1 cellular context compared by ENCODE assay signal in genomic region chr7:121006731-121007315, GRCh38.
TF ChIP-seq lines count a peak whose summit lies in the region.

No MANE protein-coding gene starts in this region.

TF ChIP-seq in K562, 482 proteins besides CTCF, POLR2A, EP300 and RAD21 (continued from another document and continues in another):
- no peak for TF ChIP-seq ZNF407 (IDR thresholded peaks at IDR 0.05; ENCODE audit: low read depth)
- peak; percentile 58 to 73 for TF ChIP-seq TRIM24 (IDR thresholded peaks at IDR 0.05)
- TF ChIP-seq, protein P1, sequence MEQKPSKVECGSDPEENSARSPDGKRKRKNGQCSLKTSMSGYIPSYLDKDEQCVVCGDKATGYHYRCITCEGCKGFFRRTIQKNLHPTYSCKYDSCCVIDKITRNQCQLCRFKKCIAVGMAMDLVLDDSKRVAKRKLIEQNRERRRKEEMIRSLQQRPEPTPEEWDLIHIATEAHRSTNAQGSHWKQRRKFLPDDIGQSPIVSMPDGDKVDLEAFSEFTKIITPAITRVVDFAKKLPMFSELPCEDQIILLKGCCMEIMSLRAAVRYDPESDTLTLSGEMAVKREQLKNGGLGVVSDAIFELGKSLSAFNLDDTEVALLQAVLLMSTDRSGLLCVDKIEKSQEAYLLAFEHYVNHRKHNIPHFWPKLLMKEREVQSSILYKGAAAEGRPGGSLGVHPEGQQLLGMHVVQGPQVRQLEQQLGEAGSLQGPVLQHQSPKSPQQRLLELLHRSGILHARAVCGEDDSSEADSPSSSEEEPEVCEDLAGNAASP (IDR thresholded peaks at IDR 0.05), result no peak
- no peak for TF ChIP-seq MEF2D (tag; conservative IDR thresholded peaks at IDR 0.05; ENCODE audit: low read depth)
- TF ChIP-seq RB1 (IDR thresholded peaks at IDR 0.05; ENCODE audit: low read depth), result no peak
- TF ChIP-seq HSF4 (CRISPR knock-in tag; IDR thresholded peaks at IDR 0.05; ENCODE audit: borderline replicate concordance), result no peak
- TF ChIP-seq, protein P2, sequence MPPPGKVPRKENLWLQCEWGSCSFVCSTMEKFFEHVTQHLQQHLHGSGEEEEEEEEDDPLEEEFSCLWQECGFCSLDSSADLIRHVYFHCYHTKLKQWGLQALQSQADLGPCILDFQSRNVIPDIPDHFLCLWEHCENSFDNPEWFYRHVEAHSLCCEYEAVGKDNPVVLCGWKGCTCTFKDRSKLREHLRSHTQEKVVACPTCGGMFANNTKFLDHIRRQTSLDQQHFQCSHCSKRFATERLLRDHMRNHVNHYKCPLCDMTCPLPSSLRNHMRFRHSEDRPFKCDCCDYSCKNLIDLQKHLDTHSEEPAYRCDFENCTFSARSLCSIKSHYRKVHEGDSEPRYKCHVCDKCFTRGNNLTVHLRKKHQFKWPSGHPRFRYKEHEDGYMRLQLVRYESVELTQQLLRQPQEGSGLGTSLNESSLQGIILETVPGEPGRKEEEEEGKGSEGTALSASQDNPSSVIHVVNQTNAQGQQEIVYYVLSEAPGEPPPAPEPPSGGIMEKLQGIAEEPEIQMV (tag; conservative IDR thresholded peaks at IDR 0.05; ENCODE audit: low read depth), result 0 out of 2 replicates have a peak, but pooled peaks have one; percentile 6
- TF ChIP-seq ZNF121 (CRISPR knock-in tag; conservative IDR thresholded peaks at IDR 0.05), result no peak
- TF ChIP-seq NKRF (IDR thresholded peaks at IDR 0.05; ENCODE audit: borderline replicate concordance), result peak; percentile 67
- TF ChIP-seq RBM22 (IDR thresholded peaks at IDR 0.05; ENCODE audit: low read depth, low read length, poor library complexity, severe bottlenecking), result no peak
- TF ChIP-seq, protein P3, sequence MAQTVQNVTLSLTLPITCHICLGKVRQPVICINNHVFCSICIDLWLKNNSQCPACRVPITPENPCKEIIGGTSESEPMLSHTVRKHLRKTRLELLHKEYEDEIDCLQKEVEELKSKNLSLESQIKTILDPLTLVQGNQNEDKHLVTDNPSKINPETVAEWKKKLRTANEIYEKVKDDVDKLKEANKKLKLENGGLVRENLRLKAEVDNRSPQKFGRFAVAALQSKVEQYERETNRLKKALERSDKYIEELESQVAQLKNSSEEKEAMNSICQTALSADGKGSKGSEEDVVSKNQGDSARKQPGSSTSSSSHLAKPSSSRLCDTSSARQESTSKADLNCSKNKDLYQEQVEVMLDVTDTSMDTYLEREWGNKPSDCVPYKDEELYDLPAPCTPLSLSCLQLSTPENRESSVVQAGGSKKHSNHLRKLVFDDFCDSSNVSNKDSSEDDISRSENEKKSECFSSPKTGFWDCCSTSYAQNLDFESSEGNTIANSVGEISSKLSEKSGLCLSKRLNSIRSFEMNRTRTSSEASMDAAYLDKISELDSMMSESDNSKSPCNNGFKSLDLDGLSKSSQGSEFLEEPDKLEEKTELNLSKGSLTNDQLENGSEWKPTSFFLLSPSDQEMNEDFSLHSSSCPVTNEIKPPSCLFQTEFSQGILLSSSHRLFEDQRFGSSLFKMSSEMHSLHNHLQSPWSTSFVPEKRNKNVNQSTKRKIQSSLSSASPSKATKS (CRISPR knock-in tag; IDR thresholded peaks at IDR 0.05), result no peak
- TF ChIP-seq HMG20A (CRISPR knock-in tag; conservative IDR thresholded peaks at IDR 0.05), result no peak
- no peak for TF ChIP-seq ZNF311 (CRISPR knock-in tag; IDR thresholded peaks at IDR 0.05)
- TF ChIP-seq ZBTB40 (IDR thresholded peaks at IDR 0.05), result 0 out of 2 replicates have a peak, but pooled peaks have one; percentile 38
- TF ChIP-seq ZBTB40 (CRISPR knock-in tag; IDR thresholded peaks at IDR 0.05), result no peak
- peak; percentile 49; the same call in 1 of the 2 replicates for TF ChIP-seq DMBX1 (CRISPR knock-in tag; IDR thresholded peaks at IDR 0.05; ENCODE audit: borderline replicate concordance)
- peak; percentile 67; the same call in 1 of the 2 replicates for TF ChIP-seq CEBPG (CRISPR knock-in tag; IDR thresholded peaks at IDR 0.05)
- peak; percentile 84 to 96 for TF ChIP-seq CEBPG (tag; conservative IDR thresholded peaks at IDR 0.05 in 1 of 2, IDR thresholded peaks at IDR 0.05 in 1 of 2)
- peak; percentile 76; the same call in 1 of the 2 replicates for TF ChIP-seq BRD4 (IDR thresholded peaks at IDR 0.05)
- TF ChIP-seq NFIC (IDR thresholded peaks at IDR 0.05), result peak; percentile 34; the same call in 1 of the 2 replicates
- TF ChIP-seq CREBBP (IDR thresholded peaks at IDR 0.05; ENCODE audit: low read depth, low read length), result no peak
- TF ChIP-seq POLR2H (tag; IDR thresholded peaks at IDR 0.05; ENCODE audit: low read depth), result 0 out of 2 replicates have a peak, but pooled peaks have one; percentile 1
